Comparison of ENCODE assay signal across 14 cellular contexts in genomic region chr3:129618901-129619671, GRCh38. TPM values are rescaled to one million over a fixed set of nuclear protein-coding genes. Genes with fewer than 3 reads are reported as not detected.
DNase-seq lines count a peak whose midpoint lies in the region; ATAC-seq, FAIRE-seq and TF ChIP-seq lines count a peak whose summit lies in the region.
"Had no signal": no experiment of that assay in that cellular context is flagged by ENCODE, and none has a peak within 500 bp of the region (broad histone marks: within the 10 kb centered on the region; RNA-seq: fewer than 3 reads in every experiment).

No MANE protein-coding gene starts in this region.

- no peak overlapping the region for H4K5ac ChIP-seq in H1 (ENCODE audit: insufficient read length, low read depth, low read length)

- H3K79me1 ChIP-seq in H1 (ENCODE audit: low read depth, low read length): no peaks in the 10 kb centered on the region

- H3K4me2 ChIP-seq in H1 (ENCODE audit: insufficient read depth in 1 of 2, low read depth in 2 of 2, low read length in 2 of 2): no peak overlapping the region

- no peaks in the 10 kb centered on the region for H4K20me1 ChIP-seq in H1 (replicated peaks in 1 of 2; ENCODE audit: control insufficient read depth in 1 of 2, insufficient read depth in 2 of 2, low read length in 2 of 2)

- peak overlapping the region; percentile 50; the same call in 1 of the 2 replicates for H2BK12ac ChIP-seq in H1 (ENCODE audit: low read depth, low read length)

- no peaks in the 10 kb centered on the region for H3K79me2 ChIP-seq in H1 (ENCODE audit: control insufficient read depth in 1 of 2, insufficient read depth in 2 of 2, low read length in 2 of 2)

- no peak overlapping the region for H3K27ac ChIP-seq in H1 (ENCODE audit: low read depth, low read length)
- H3K27ac ChIP-seq in subcutaneous abdominal adipose tissue (ENCODE audit: low read depth, low read length): peak overlapping the region; percentile 71

- H3K4me1 ChIP-seq in NT2/D1 (ENCODE audit: insufficient read depth, insufficient read length): peaks cover 34% of the 10 kb centered on the region
- H3K4me1 ChIP-seq in H1 (replicated peaks in 1 of 4; ENCODE audit: control insufficient read depth in 3 of 4, insufficient read depth in 4 of 4, low read length in 3 of 4): peaks cover 0 to 11% (median under 1%) of the 10 kb centered on the region in 4 experiments; a peak in 3 of 7 replicates
- H3K4me1 ChIP-seq in subcutaneous abdominal adipose tissue (ENCODE audit: control insufficient read depth in 5 of 5, insufficient read depth in 5 of 5, low read length in 5 of 5): peaks cover 29 to 97% (median 88%) of the 10 kb centered on the region in 5 donors

- H3K4ac ChIP-seq in H1 (replicated peaks; ENCODE audit: insufficient read length, low read depth, low read length): peak overlapping the region; percentile 53

- DNase-seq in NT2/D1 (ENCODE audit: low read depth, low spot score) (no peak), H1 (ENCODE audit: low read depth in 1 of 2, low spot score in 2 of 2) (no peak), lung microvascular endothelial cell (ENCODE audit: low read depth in 2 of 2) (peak; percentile 57 to 61), germinal center (ENCODE audit: low spot score) (no peak), SKM-1 (lab: John Stamatoyannopoulos, UW; ENCODE audit: unreplicated experiment) (no peak)
- no peak for DNase-seq in effector CD4-positive, alpha-beta T cell
- DNase-seq: activated naive CD4-positive, alpha-beta T cell; erythroblast; NCI-H1930; NCI-H774; substantia nigra had no signal

- POLR2A ChIA-PET in H1 (lab: Charles Lee; ENCODE audit: partially characterized antibody): interaction anchor here (0.5 to 0.8 kb wide), 3 partner anchors 88 to 294 kb away, joined by 3 to 4 read pairs (median 3); no protein-coding TSS in a partner anchor

- H2AK5ac ChIP-seq in H1 (ENCODE audit: low read depth, low read length): no peak overlapping the region

- H4K8ac ChIP-seq in H1 (ENCODE audit: extremely low read depth, insufficient read depth, low read length): peak overlapping the region; percentile 72; the same call in 1 of the 2 replicates

- no peak overlapping the region for H2BK120ac ChIP-seq in H1 (replicated peaks; ENCODE audit: low read depth, low read length)

- H2AFZ ChIP-seq in H1 (ENCODE audit: low read length): no peak overlapping the region

- no peak overlapping the region for H3K23ac ChIP-seq in H1 (ENCODE audit: insufficient read length)

- no peak overlapping the region for H3K4me3 ChIP-seq in NT2/D1 (ENCODE audit: insufficient read length, low read depth)
- H3K4me3 ChIP-seq in H1 (ENCODE audit: extremely low read depth in 1 of 4, insufficient read depth in 2 of 4, low read depth in 3 of 4, low read length in 4 of 4): no peak overlapping the region
- H3K4me3 ChIP-seq in subcutaneous abdominal adipose tissue (ENCODE audit: low read depth in 1 of 5, low read length in 5 of 5): peak overlapping the region in 2 of 5 donors; percentile 33 to 44

- H3K9me3 ChIP-seq in NT2/D1 (ENCODE audit: insufficient read depth, low read length): no peaks in the 10 kb centered on the region
- H3K9me3 ChIP-seq in H1 (ENCODE audit: insufficient read depth in 2 of 2, low read depth in 1 of 2, low read length in 1 of 2): no peaks in the 10 kb centered on the region
- no peaks in the 10 kb centered on the region for H3K9me3 ChIP-seq in subcutaneous abdominal adipose tissue (ENCODE audit: control insufficient read depth in 5 of 5, low read length in 5 of 5)

- no peak for FAIRE-seq in H1 (lab: Jason Lieb, UNC)
- FAIRE-seq: bronchial epithelial cell had no signal

- no peak for TF ChIP-seq RAD21 in H1 (IDR thresholded peaks at IDR 0.05 in 1 of 2, conservative IDR thresholded peaks at IDR 0.05 in 1 of 2; ENCODE audit: low read depth in 2 of 2, low read length in 2 of 2)

- H3K18ac ChIP-seq in H1 (ENCODE audit: extremely low read depth, low read length): no peak overlapping the region

- H2BK20ac ChIP-seq in H1 (ENCODE audit: low read length): no peak overlapping the region

- H3K36me3 ChIP-seq in NT2/D1 (ENCODE audit: insufficient read depth, insufficient read length, low read length) (no peaks in the 10 kb centered on the region), H1 (ENCODE audit: control insufficient read depth in 2 of 4, insufficient read depth in 4 of 4, low read length in 3 of 4) (no peaks in the 10 kb centered on the region), subcutaneous abdominal adipose tissue (ENCODE audit: control insufficient read depth in 5 of 5, insufficient read depth in 5 of 5, low read length in 5 of 5) (no peaks in the 10 kb centered on the region)

- H3K27me3 ChIP-seq in NT2/D1 (ENCODE audit: insufficient read depth, insufficient read length) (no peaks in the 10 kb centered on the region), H1 (replicated peaks in 1 of 4; ENCODE audit: control insufficient read depth in 3 of 4, extremely low read depth in 1 of 4, insufficient read depth in 3 of 4, low read length in 3 of 4) (no peaks in the 10 kb centered on the region), subcutaneous abdominal adipose tissue (ENCODE audit: control insufficient read depth in 5 of 5, insufficient read depth in 4 of 5, low read length in 5 of 5) (no peaks in the 10 kb centered on the region)

- no peak for TF ChIP-seq CTCF in H1 (IDR thresholded peaks at IDR 0.05; ENCODE audit: control extremely low read depth in 1 of 3, insufficient read depth in 1 of 3, low read depth in 1 of 3, low read length in 3 of 3)

- H3K56ac ChIP-seq in H1 (replicated peaks; ENCODE audit: insufficient read length, low read depth, low read length): no peak overlapping the region

- H3K23me2 ChIP-seq in H1 (ENCODE audit: low read depth, low read length): no peaks in the 10 kb centered on the region

- H2BK5ac ChIP-seq in H1 (ENCODE audit: low read depth, low read length): no peak overlapping the region

- TF ChIP-seq POLR2A in H1 (IDR thresholded peaks at IDR 0.05; ENCODE audit: control extremely low read depth in 1 of 2, low read depth in 2 of 2, low read length in 2 of 2): no peak

- 0 out of 2 replicates have a peak overlapping the region, but pooled peaks have one; percentile 61 for H2BK15ac ChIP-seq in H1 (ENCODE audit: low read length)

- H4K91ac ChIP-seq in H1 (replicated peaks; ENCODE audit: insufficient read length, low read length): peak overlapping the region; percentile 65

- peak overlapping the region; percentile 13 for H3K9ac ChIP-seq in NT2/D1 (ENCODE audit: insufficient read length, low read depth)
- no peak overlapping the region for H3K9ac ChIP-seq in H1 (replicated peaks in 1 of 4; ENCODE audit: extremely low read depth in 1 of 4, low read depth in 3 of 4, low read length in 3 of 4)
- peak overlapping the region in 1 of 5 donors; percentile 46 for H3K9ac ChIP-seq in subcutaneous abdominal adipose tissue (ENCODE audit: low read length in 5 of 5)

- no peak for TF ChIP-seq EP300 in H1 (IDR thresholded peaks at IDR 0.05; ENCODE audit: borderline replicate concordance in 1 of 2, low read depth in 2 of 2, low read length in 2 of 2)

- CTCF ChIA-PET in H1 (lab: Charles Lee; ENCODE audit: partially characterized antibody): interaction anchor here (1.4 to 1.8 kb wide), 2 partner anchors 10 to 129 kb away, joined by 3 to 7 read pairs; no protein-coding TSS in a partner anchor

- no peak overlapping the region for H3K14ac ChIP-seq in H1 (ENCODE audit: insufficient read length)

- no peak for ATAC-seq in GM18909 (IDR thresholded peaks at IDR 0.05; ENCODE audit: poor library complexity, unreplicated experiment)

- WGBS in H1 (ENCODE audit: extremely low coverage in 1 of 2, insufficient coverage in 1 of 2, insufficient read length in 1 of 2, insufficient replicate concordance in 2 of 2, low coverage in 1 of 2, low lambda C conversion rate in 2 of 2, missing lambda C conversion rate in 1 of 2), 2 experiments: 91% methylated on average over 23 of the region's 23 CpGs; no CpG with 5 or more reads in 1 of the 2 experiments

TF ChIP-seq in H1, 55 proteins besides CTCF, POLR2A, EP300 and RAD21:
- TF ChIP-seq SUZ12 (IDR thresholded peaks at IDR 0.05; ENCODE audit: low read length) (no peak), TAF1 (IDR thresholded peaks at IDR 0.05; ENCODE audit: low read depth, low read length) (no peak), JUN (IDR thresholded peaks at IDR 0.05; ENCODE audit: low read depth, low read length) (no peak), CTBP2 (IDR thresholded peaks at IDR 0.05; ENCODE audit: borderline replicate concordance, insufficient read depth, insufficient read length, low read length) (no peak)

RNA-seq across cellular contexts. Expression of gene PLXND1, which starts 12.6 kb away (rescaled TPM):
- total RNA-seq in H1 (2021; fragmentation: NEBNext Ultra II Directional; extraction: Animal tissue kit (Norgen Biotek cat#: 25700)): 60.2 and 66.4 TPM in 2 replicates
- polyA plus RNA-seq in H1 (2011; rRNA removed): 17.7 and 21.7 TPM in 2 replicates
- polyA plus RNA-seq in H1 (2011; cell fraction: cytosol; rRNA removed): 18.6 TPM
- 82.4 TPM for polyA plus RNA-seq in H1 (2011; cell fraction: nucleus; rRNA removed)
- polyA plus RNA-seq in H1 (2012, experiment 1 of 2): 31.8 to 69.1 TPM (median 54.8 TPM) in 4 replicates
- 41.9 TPM for polyA plus RNA-seq in H1 (2012, experiment 2 of 2)
- 103 TPM for polyA plus RNA-seq in H1 (2013, experiment 1 of 2)
- 99.8 TPM for polyA plus RNA-seq in H1 (2013, experiment 2 of 2)
- polyA minus RNA-seq in H1 (2011; rRNA and poly(A)+ RNA removed): 28.1 and 28.5 TPM in 2 replicates
- polyA minus RNA-seq in H1 (2011; cell fraction: cytosol; rRNA and poly(A)+ RNA removed): 23.0 TPM
- polyA minus RNA-seq in H1 (2011; cell fraction: nucleus; rRNA and poly(A)+ RNA removed): 22.9 TPM
- 131 and 262 TPM in 2 replicates for total RNA-seq in lung microvascular endothelial cell

Comparison
In these comparisons a context has a peak if more than half of its experiments do, and no peak if none do; other contexts are left out.
1. DNase-seq: peak in lung microvascular endothelial cell (2 of 2); none in NT2/D1 (single experiment), H1 (0 of 2), germinal center (single experiment), SKM-1 (single experiment) and effector CD4-positive, alpha-beta T cell (single experiment).